Comparison of ENCODE assay signal across 10 cellular contexts in genomic region chr4:26780524-26780923, GRCh38.
A peak's percentile ranks its signal among the peaks of the same experiment; 100 is the strongest.
DNase-seq lines count a peak whose midpoint lies in the region; ATAC-seq and TF ChIP-seq lines count a peak whose summit lies in the region.
"Had no signal": no experiment of that assay in that cellular context is flagged by ENCODE, and none has a peak within 500 bp of the region (broad histone marks: within the 10 kb centered on the region; RNA-seq: fewer than 3 reads in every experiment).

No MANE protein-coding gene starts in this region.

- H3K9me3 ChIP-seq in IMR-90 (ENCODE audit: control insufficient read depth, insufficient read depth, low read length) = no peaks in the 10 kb centered on the region
- H3K9me3 ChIP-seq in spleen = no peaks in the 10 kb centered on the region

- no peak overlapping the region for H4K5ac ChIP-seq in IMR-90 (ENCODE audit: low read depth, low read length)

- peaks cover 4% of the 10 kb centered on the region for H3K4me1 ChIP-seq in IMR-90 (ENCODE audit: control insufficient read depth, insufficient read depth, low read length)
- H3K4me1 ChIP-seq in spleen = peaks cover 0 to 1% (median 0%) of the 10 kb centered on the region in 6 donors

- H3K18ac ChIP-seq in IMR-90 (ENCODE audit: low read depth, low read length) = no peak overlapping the region; the same call in 1 of the 2 replicates

- no peaks in the 10 kb centered on the region for H4K20me1 ChIP-seq in IMR-90 (ENCODE audit: insufficient read depth, low read length)

- H3K4me3 ChIP-seq in GM12865 (ENCODE audit: low read depth, low read length) (no peak overlapping the region), IMR-90 (ENCODE audit: insufficient read depth, low read depth, low read length) (no peak overlapping the region), foreskin fibroblast (ENCODE audit: low read depth in 1 of 2, low read length in 2 of 2) (no peak overlapping the region), spleen (no peak overlapping the region)

- no peak overlapping the region for H2BK120ac ChIP-seq in IMR-90 (ENCODE audit: low read depth, low read length)

- H3K27me3 ChIP-seq in IMR-90 (ENCODE audit: control insufficient read depth, insufficient read depth, low read length) (no peaks in the 10 kb centered on the region), spleen (replicated peaks in 1 of 7) (no peaks in the 10 kb centered on the region)

- POLR2A ChIA-PET in IMR-90 (lab: Charles Lee; ENCODE audit: unreplicated experiment) = interaction anchor here (0.5 kb wide), 1 partner anchor 28 kb away, joined by 10 read pairs; no protein-coding TSS in a partner anchor

- ATAC-seq in IMR-90 (ENCODE audit: low read depth) = peak; percentile 28

- H3K27ac ChIP-seq in IMR-90 (ENCODE audit: insufficient read depth, low read length) (no peak overlapping the region), spleen (no peak overlapping the region)

- no peak overlapping the region for H2AK5ac ChIP-seq in IMR-90 (ENCODE audit: low read depth, low read length)

- CTCF ChIA-PET in IMR-90 (lab: Yijun Ruan, JAX) = interaction anchor here (1.0 kb wide), 1 partner anchor 10 kb away, joined by 3 read pairs; no protein-coding TSS in a partner anchor

- H3K4me2 ChIP-seq in IMR-90 (ENCODE audit: low read depth, low read length) = no peak overlapping the region

- H3K79me1 ChIP-seq in IMR-90 (ENCODE audit: low read depth in 1 of 2, low read length in 2 of 2) = no peaks in the 10 kb centered on the region

- H4K91ac ChIP-seq in IMR-90 (ENCODE audit: insufficient read depth, low read depth, low read length) = no peak overlapping the region

- TF ChIP-seq RAD21 in IMR-90 (IDR thresholded peaks at IDR 0.05; ENCODE audit: low read length) = no peak

- TF ChIP-seq POLR2A in IMR-90 (IDR thresholded peaks at IDR 0.05; ENCODE audit: low read depth, low read length) (no peak), spleen (IDR thresholded peaks at IDR 0.05) (no peak)

- in situ Hi-C loops in IMR-90 (cut with MboI; ENCODE audit: low sequenced_read_pairs) = no loop called here

- no peak overlapping the region for H2BK20ac ChIP-seq in IMR-90 (ENCODE audit: low read depth, low read length)

- no peak overlapping the region for H2AK9ac ChIP-seq in IMR-90 (replicated peaks; ENCODE audit: low read depth, low read length, poor library complexity)

- H3K23ac ChIP-seq in IMR-90 (ENCODE audit: low read depth, low read length) = peak overlapping the region; percentile 52; the same call in 1 of the 2 replicates

- WGBS in IMR-90 (ENCODE audit: extremely low coverage in 2 of 2, insufficient read length in 1 of 2), 2 experiments = no CpG with 5 or more reads among the region's 1 CpG
- 65 to 88% (median 82%) methylated on average over 1 of the region's 1 CpG for WGBS in spleen, 5 donors

- no peaks in the 10 kb centered on the region for H3K36me3 ChIP-seq in IMR-90 (ENCODE audit: control insufficient read depth, insufficient read depth, low read length)
- no peaks in the 10 kb centered on the region for H3K36me3 ChIP-seq in spleen

- dilution Hi-C loops in IMR-90 (cut with HindIII; ENCODE audit: low sequenced_read_pairs, unreplicated experiment) = no loop called here

- DNase-seq in GM12865 (ENCODE audit: low read depth) (peak; percentile 52), H4 (ENCODE audit: low spot score) (peak; percentile 27), IMR-90 (peak; percentile 48), foreskin fibroblast (peak; percentile 80 to 81), spleen (no peak), amygdala (lab: John Stamatoyannopoulos, UW) (no peak), middle frontal gyrus (ENCODE audit: extremely low spot score, low spot score) (no peak)
- DNase-seq in activated CD4-positive, alpha-beta T cell treated with anti-CD3 and anti-CD28 coated beads for 1 hour = no peak
- DNase-seq: activated naive CD4-positive, alpha-beta T cell; NCI-H524 treated with DMSO at 0.1 percent for 48 hours had no signal

- H4K8ac ChIP-seq in IMR-90 (ENCODE audit: low read depth in 2 of 2, low read length in 2 of 2) = peak overlapping the region in 1 of 2 experiments; percentile 45; a peak in 1 of 4 replicates

- no TSS peak for BruUV-seq in IMR-90 (replicated peaks; lab: Mats Ljungman, UMichigan)

- H2AFZ ChIP-seq in IMR-90 (replicated peaks; ENCODE audit: low read length, poor library complexity) = no peak overlapping the region

- no peak overlapping the region for H3K9ac ChIP-seq in IMR-90 (ENCODE audit: low read depth, low read length)

- peak overlapping the region; percentile 76; the same call in 1 of the 2 replicates for H3K14ac ChIP-seq in IMR-90 (replicated peaks; ENCODE audit: low read depth, low read length)

- no peak overlapping the region for H3K56ac ChIP-seq in IMR-90 (ENCODE audit: extremely low read depth, insufficient read depth, low read length)

- H2BK5ac ChIP-seq in IMR-90 (ENCODE audit: low read depth, low read length, poor library complexity, severe bottlenecking) = no peak overlapping the region

- TF ChIP-seq CTCF in GM12865 (IDR thresholded peaks at IDR 0.05; ENCODE audit: insufficient read depth, low read depth, low read length, missing control alignments) (no peak), IMR-90 (conservative IDR thresholded peaks at IDR 0.05; ENCODE audit: low read depth, low read length) (no peak), foreskin fibroblast (IDR thresholded peaks at IDR 0.05; ENCODE audit: low read depth, low read length) (no peak), spleen (IDR thresholded peaks at IDR 0.05 in 8 of 11, conservative IDR thresholded peaks at IDR 0.05 in 3 of 11) (no peak)

- H3K9me1 ChIP-seq in IMR-90 (ENCODE audit: insufficient read depth, low read length) = no peaks in the 10 kb centered on the region; the same call in 1 of the 2 replicates

- H2BK15ac ChIP-seq in IMR-90 (ENCODE audit: low read depth, low read length) = no peak overlapping the region

- H3K4ac ChIP-seq in IMR-90 (ENCODE audit: low read depth, low read length) = no peak overlapping the region

- intact Hi-C loops in IMR-90 (cut with micrococcal nuclease) = no loop called here
- intact Hi-C loops in spleen (cut with DNase I; ENCODE audit: low total_unique reads) = no loop called here

TF ChIP-seq in IMR-90, 13 proteins besides CTCF, POLR2A, EP300 and RAD21:
- TF ChIP-seq MAFK (IDR thresholded peaks at IDR 0.05; ENCODE audit: low read depth, low read length) (no peak), RCOR1 (IDR thresholded peaks at IDR 0.05; ENCODE audit: insufficient replicate concordance, low read length) (no peak), USF2 (IDR thresholded peaks at IDR 0.05; ENCODE audit: low read depth, low read length) (no peak), ELK1 (IDR thresholded peaks at IDR 0.05; ENCODE audit: borderline replicate concordance, low read depth, low read length) (no peak), BHLHE40 (IDR thresholded peaks at IDR 0.05; ENCODE audit: low read depth, low read length) (no peak), FOS (IDR thresholded peaks at IDR 0.05; ENCODE audit: low read depth, low read length) (no peak), CHD1 (IDR thresholded peaks at IDR 0.05; ENCODE audit: low read depth, low read length) (no peak), MXI1 (IDR thresholded peaks at IDR 0.05; ENCODE audit: borderline replicate concordance, low read depth, low read length) (no peak), NFE2L2 (IDR thresholded peaks at IDR 0.05; ENCODE audit: low read depth, low read length) (no peak), MAZ (IDR thresholded peaks at IDR 0.05; ENCODE audit: borderline replicate concordance, low read depth, low read length) (no peak), CEBPB (IDR thresholded peaks at IDR 0.05; ENCODE audit: low read depth, low read length) (no peak), SMC3 (IDR thresholded peaks at IDR 0.05; ENCODE audit: low read depth, low read length) (no peak)

Comparison
In these comparisons a context has a peak if more than half of its experiments do, and no peak if none do; other contexts are left out.
1. DNase-seq: peak in GM12865 (single experiment), H4 (single experiment), IMR-90 (single experiment) and foreskin fibroblast (2 of 2); none in spleen (single experiment), amygdala (0 of 56), activated CD4-positive, alpha-beta T cell treated with anti-CD3 and anti-CD28 coated beads for 1 hour (single experiment) and middle frontal gyrus (single experiment).